In genomic region chr3:13308406-13308805, GRCh38 we compare ENCODE assay signal across 8 cellular contexts.
DNase-seq lines count a peak whose midpoint lies in the region; ATAC-seq and TF ChIP-seq lines count a peak whose summit lies in the region.

No MANE protein-coding gene starts in this region.

- H3K9me3 ChIP-seq in psoas muscle, result no peaks in the 10 kb centered on the region
- no peaks in the 10 kb centered on the region for H3K9me3 ChIP-seq in tibial artery

- in situ Hi-C loops in KBM-7 (cut with MboI; ENCODE audit: low pct_unique_long_range_greater_than_20kb, low sequenced_read_pairs), result no loop called here

- H3K36me3 ChIP-seq in psoas muscle (ENCODE audit: insufficient read depth in 1 of 2, low read depth in 1 of 2), result no peaks in the 10 kb centered on the region
- no peaks in the 10 kb centered on the region for H3K36me3 ChIP-seq in tibial artery

- intact Hi-C loops in psoas muscle (cut with DNase I), result no loop called here
- intact Hi-C loops in tibial artery (cut with DNase I; ENCODE audit: low total_unique reads), result no loop called here

- H3K4me3 ChIP-seq in WI38 (ENCODE audit: low read depth, low read length) (no peak overlapping the region), psoas muscle (no peak overlapping the region), tibial artery (no peak overlapping the region)

- 22 to 33% (median 27%) methylated on average over 6 of the region's 6 CpGs for WGBS in psoas muscle, 3 donors

- peak in 2 of 4 donors; percentile 22 to 42 for ATAC-seq in psoas muscle

- no peak overlapping the region for H3K27ac ChIP-seq in psoas muscle
- H3K27ac ChIP-seq in tibial artery, result no peak overlapping the region

- no peaks in the 10 kb centered on the region for H3K27me3 ChIP-seq in psoas muscle (ENCODE audit: insufficient read depth in 3 of 3, low read length in 2 of 3)
- peaks cover 0 to 5% of the 10 kb centered on the region in 2 donors for H3K27me3 ChIP-seq in tibial artery

- TF ChIP-seq CTCF in WI38 (IDR thresholded peaks at IDR 0.05; ENCODE audit: low read depth, low read length) (0 out of 2 replicates have a peak, but pooled peaks have one; percentile 23), psoas muscle (IDR thresholded peaks at IDR 0.05) (peak; percentile 14), tibial artery (IDR thresholded peaks at IDR 0.05) (peak in 1 of 2 experiments; percentile 27)

- H3K4me1 ChIP-seq in psoas muscle (no peaks in the 10 kb centered on the region), tibial artery (no peaks in the 10 kb centered on the region)

- DNase-seq in activated naive CD4-positive, alpha-beta T cell treated with Interleukin-2 at 50 U/mL for 16 hours, result peak; percentile 8
- DNase-seq in activated naive CD4-positive, alpha-beta T cell treated with anti-CD3 and anti-CD28 coated beads, Interleukin-2, amount 50 U/mL, for 16 hours, result no peak
- peak; percentile 82 for DNase-seq in KBM-7
- peak; percentile 17 for DNase-seq in foreskin melanocyte
- DNase-seq in psoas muscle, result peak in 1 of 2 donors; percentile 56
- DNase-seq in tibial artery, result no peak
- no peak for DNase-seq in retina

Comparison
In these comparisons a context has a peak if more than half of its experiments do, and no peak if none do; other contexts are left out.
1. DNase-seq: peak in activated naive CD4-positive, alpha-beta T cell treated with Interleukin-2 at 50 U/mL for 16 hours (single experiment), KBM-7 (single experiment) and foreskin melanocyte (single experiment); none in activated naive CD4-positive, alpha-beta T cell treated with anti-CD3 and anti-CD28 coated beads, Interleukin-2, amount 50 U/mL, for 16 hours (single experiment), tibial artery (0 of 2) and retina (single experiment).